In the genomic region with DNA sequence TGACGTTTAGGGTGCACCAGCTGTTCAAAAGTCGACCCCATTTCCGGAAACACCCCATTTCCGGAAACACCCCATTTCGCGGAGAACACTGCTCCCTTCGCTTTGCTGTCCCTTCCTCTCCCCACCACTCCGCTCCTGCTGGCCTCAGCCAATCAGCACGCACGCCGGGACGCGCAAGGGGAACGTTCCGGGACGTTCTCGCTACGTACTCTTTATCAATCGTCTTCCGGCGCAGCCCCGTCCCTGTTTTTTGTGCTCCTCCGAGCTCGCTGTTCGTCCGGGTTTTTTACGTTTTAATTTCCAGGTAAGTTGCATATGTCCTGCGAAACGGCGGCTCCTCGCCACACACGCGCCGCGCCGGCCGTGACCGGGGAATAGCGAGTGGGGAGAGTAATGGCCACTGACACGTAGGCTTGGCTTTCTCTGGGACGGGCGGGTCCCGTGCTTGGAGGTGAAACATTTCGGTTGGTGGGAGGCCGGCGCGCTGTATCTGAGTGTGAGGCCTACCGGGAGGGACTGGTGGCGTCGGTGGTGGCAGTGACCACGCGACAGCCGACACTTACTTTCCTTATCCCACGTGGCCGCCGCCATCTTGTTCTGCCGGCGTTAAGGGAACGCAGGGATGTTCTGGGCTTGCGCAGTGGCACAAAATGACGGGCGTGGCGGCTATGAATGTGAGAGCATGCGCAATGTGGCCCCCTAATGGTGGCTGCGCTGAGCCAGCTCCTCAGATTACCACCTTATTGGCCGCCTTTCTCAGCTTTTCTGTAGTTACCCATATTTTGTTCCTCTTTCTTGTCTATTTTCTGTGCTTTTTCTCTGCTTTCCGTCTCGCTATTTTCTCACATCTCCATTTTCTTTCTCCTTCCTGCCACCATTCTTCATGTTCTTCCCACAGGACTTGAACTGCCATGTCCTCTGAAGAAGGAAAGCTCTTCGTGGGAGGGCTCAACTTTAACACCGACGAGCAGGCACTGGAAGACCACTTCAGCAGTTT, we compare ENCODE assay signal across 1 cellular context.
A peak's percentile ranks its signal among the peaks of the same experiment; 100 is the strongest.
TF ChIP-seq lines count a peak whose summit lies in the region.

Gene RBM3 (plus strand): TSS at position 215 of the 997 bp plus-strand sequence. CDS start 697 bp downstream, at position 912.

TF ChIP-seq in HepG2, 621 proteins besides CTCF, POLR2A, EP300 and RAD21 (continued from another document and continues in another):
- TF ChIP-seq FIP1L1 (IDR thresholded peaks at IDR 0.05; ENCODE audit: borderline replicate concordance, insufficient read depth, low read depth, low read length): no peak
- no peak for TF ChIP-seq ZNF44 (CRISPR knock-in tag; IDR thresholded peaks at IDR 0.05)
- TF ChIP-seq POLR2AphosphoS5 (IDR thresholded peaks at IDR 0.05; ENCODE audit: low read depth, low read length): peak; percentile 59; the same call in 1 of the 2 replicates
- no peak for TF ChIP-seq ZNF780A (CRISPR knock-in tag; IDR thresholded peaks at IDR 0.05)
- TF ChIP-seq AHDC1 (CRISPR knock-in tag; IDR thresholded peaks at IDR 0.05; ENCODE audit: borderline replicate concordance): no peak
- TF ChIP-seq, protein P1, sequence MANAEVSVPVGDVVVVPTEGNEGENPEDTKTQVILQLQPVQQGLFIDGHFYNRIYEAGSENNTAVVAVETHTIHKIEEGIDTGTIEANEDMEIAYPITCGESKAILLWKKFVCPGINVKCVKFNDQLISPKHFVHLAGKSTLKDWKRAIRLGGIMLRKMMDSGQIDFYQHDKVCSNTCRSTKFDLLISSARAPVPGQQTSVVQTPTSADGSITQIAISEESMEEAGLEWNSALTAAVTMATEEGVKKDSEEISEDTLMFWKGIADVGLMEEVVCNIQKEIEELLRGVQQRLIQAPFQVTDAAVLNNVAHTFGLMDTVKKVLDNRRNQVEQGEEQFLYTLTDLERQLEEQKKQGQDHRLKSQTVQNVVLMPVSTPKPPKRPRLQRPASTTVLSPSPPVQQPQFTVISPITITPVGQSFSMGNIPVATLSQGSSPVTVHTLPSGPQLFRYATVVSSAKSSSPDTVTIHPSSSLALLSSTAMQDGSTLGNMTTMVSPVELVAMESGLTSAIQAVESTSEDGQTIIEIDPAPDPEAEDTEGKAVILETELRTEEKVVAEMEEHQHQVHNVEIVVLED (CRISPR knock-in tag; IDR thresholded peaks at IDR 0.05; ENCODE audit: borderline replicate concordance): peak; percentile 98
- TF ChIP-seq BRD4 (CRISPR knock-in tag; IDR thresholded peaks at IDR 0.05): peak; percentile 59; the same call in 1 of the 2 replicates
- peak; percentile 78 for TF ChIP-seq HNF1B (CRISPR knock-in tag; IDR thresholded peaks at IDR 0.05)
- peak; percentile 48; the same call in 1 of the 2 replicates for TF ChIP-seq POGZ (CRISPR knock-in tag; IDR thresholded peaks at IDR 0.05)
- TF ChIP-seq SKI (IDR thresholded peaks at IDR 0.05; ENCODE audit: partially characterized antibody): no peak
- no peak for TF ChIP-seq NONO (IDR thresholded peaks at IDR 0.05)
- TF ChIP-seq NONO (CRISPR knock-in tag; conservative IDR thresholded peaks at IDR 0.05): no peak; the same call in 1 of the 2 replicates
- peak; percentile 70; the same call in 1 of the 2 replicates for TF ChIP-seq ZGPAT (CRISPR knock-in tag; IDR thresholded peaks at IDR 0.05)
- no peak for TF ChIP-seq ZNF275 (CRISPR knock-in tag; IDR thresholded peaks at IDR 0.05; ENCODE audit: borderline replicate concordance)
- TF ChIP-seq, protein P2, sequence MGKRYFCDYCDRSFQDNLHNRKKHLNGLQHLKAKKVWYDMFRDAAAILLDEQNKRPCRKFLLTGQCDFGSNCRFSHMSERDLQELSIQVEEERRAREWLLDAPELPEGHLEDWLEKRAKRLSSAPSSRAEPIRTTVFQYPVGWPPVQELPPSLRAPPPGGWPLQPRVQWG (CRISPR knock-in tag; IDR thresholded peaks at IDR 0.05; ENCODE audit: borderline replicate concordance, low read depth): no peak
- TF ChIP-seq CC2D1A (CRISPR knock-in tag; IDR thresholded peaks at IDR 0.05): no peak
- no peak for TF ChIP-seq HES4 (CRISPR knock-in tag; IDR thresholded peaks at IDR 0.05; ENCODE audit: borderline replicate concordance)
- TF ChIP-seq ZNF609 (CRISPR knock-in tag; IDR thresholded peaks at IDR 0.05; ENCODE audit: borderline replicate concordance): 0 out of 2 replicates have a peak, but pooled peaks have one; percentile 16
- TF ChIP-seq GABPA (IDR thresholded peaks at IDR 0.05; ENCODE audit: low read depth, low read length): peak; percentile 92
- TF ChIP-seq GABPA (CRISPR knock-in tag; IDR thresholded peaks at IDR 0.05; ENCODE audit: low read depth): peak; percentile 96
- TF ChIP-seq RBM39 (IDR thresholded peaks at IDR 0.05; ENCODE audit: low read depth, low read length, poor library complexity, severe bottlenecking): peak; percentile 75
- peak; percentile 64; the same call in 1 of the 2 replicates for TF ChIP-seq TAF1 (CRISPR knock-in tag; IDR thresholded peaks at IDR 0.05)
- no peak for TF ChIP-seq SIN3B (IDR thresholded peaks at IDR 0.05; ENCODE audit: low read length)
- no peak for TF ChIP-seq KLF11 (CRISPR knock-in tag; IDR thresholded peaks at IDR 0.05)
- TF ChIP-seq ZNF737 (CRISPR knock-in tag; IDR thresholded peaks at IDR 0.05; ENCODE audit: borderline replicate concordance): no peak
- TF ChIP-seq ZNF816 (CRISPR knock-in tag; IDR thresholded peaks at IDR 0.05; ENCODE audit: borderline replicate concordance): no peak
- 0 out of 2 replicates have a peak, but pooled peaks have one; percentile 59 for TF ChIP-seq ZNF746 (CRISPR knock-in tag; IDR thresholded peaks at IDR 0.05)
- no peak for TF ChIP-seq JUN (CRISPR knock-in tag; IDR thresholded peaks at IDR 0.05)
- no peak for TF ChIP-seq ZNF7 (CRISPR knock-in tag; IDR thresholded peaks at IDR 0.05)
- TF ChIP-seq CBX5 (CRISPR knock-in tag; IDR thresholded peaks at IDR 0.05; ENCODE audit: borderline replicate concordance): no peak; the same call in 1 of the 2 replicates
- 0 out of 2 replicates have a peak, but pooled peaks have one; percentile 29 for TF ChIP-seq HOXD1 (CRISPR knock-in tag; IDR thresholded peaks at IDR 0.05)
- no peak for TF ChIP-seq ZNF879 (CRISPR knock-in tag; IDR thresholded peaks at IDR 0.05)
- TF ChIP-seq, protein P3, sequence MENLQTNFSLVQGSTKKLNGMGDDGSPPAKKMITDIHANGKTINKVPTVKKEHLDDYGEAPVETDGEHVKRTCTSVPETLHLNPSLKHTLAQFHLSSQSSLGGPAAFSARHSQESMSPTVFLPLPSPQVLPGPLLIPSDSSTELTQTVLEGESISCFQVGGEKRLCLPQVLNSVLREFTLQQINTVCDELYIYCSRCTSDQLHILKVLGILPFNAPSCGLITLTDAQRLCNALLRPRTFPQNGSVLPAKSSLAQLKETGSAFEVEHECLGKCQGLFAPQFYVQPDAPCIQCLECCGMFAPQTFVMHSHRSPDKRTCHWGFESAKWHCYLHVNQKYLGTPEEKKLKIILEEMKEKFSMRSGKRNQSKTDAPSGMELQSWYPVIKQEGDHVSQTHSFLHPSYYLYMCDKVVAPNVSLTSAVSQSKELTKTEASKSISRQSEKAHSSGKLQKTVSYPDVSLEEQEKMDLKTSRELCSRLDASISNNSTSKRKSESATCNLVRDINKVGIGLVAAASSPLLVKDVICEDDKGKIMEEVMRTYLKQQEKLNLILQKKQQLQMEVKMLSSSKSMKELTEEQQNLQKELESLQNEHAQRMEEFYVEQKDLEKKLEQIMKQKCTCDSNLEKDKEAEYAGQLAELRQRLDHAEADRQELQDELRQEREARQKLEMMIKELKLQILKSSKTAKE (CRISPR knock-in tag; IDR thresholded peaks at IDR 0.05; ENCODE audit: borderline replicate concordance): no peak
